11 cellular contexts compared by ENCODE assay signal in genomic region chr17:45839442-45839841, GRCh38. TPM values are rescaled to one million over a fixed set of nuclear protein-coding genes. Genes with fewer than 3 reads are reported as not detected.
"Had no signal": no experiment of that assay in that cellular context is flagged by ENCODE, and none has a peak within 500 bp of the region (broad histone marks: within the 10 kb centered on the region; RNA-seq: fewer than 3 reads in every experiment).

No MANE protein-coding gene starts in this region.

- FAIRE-seq: H1, H54 had no signal

- H3K36me3 ChIP-seq: HAP-1 had no signal

- H2AFZ ChIP-seq: GM23248, GM23338 had no signal

- DNase-seq: GM23248, GOT3, H7, H9, HCEC 1CT, HFFc6 had no signal

- H3K4me1 ChIP-seq: HAP-1 had no signal

- H3K27ac ChIP-seq: GM23248 had no signal

- H3K4me2 ChIP-seq: GM23338 had no signal

- H3K9me3 ChIP-seq: HAP-1 had no signal

- H3K9ac ChIP-seq: GM23248 had no signal

- H3K4me3 ChIP-seq: GM23248, GM23338, HAP-1 had no signal

RNA-seq across cellular contexts. Expression of gene SPPL2C, which starts 5.2 kb away (rescaled TPM):
- total RNA-seq: GM23248, H1, H4, H7, H9, HFFc6 had no signal
- polyA plus RNA-seq: GM23248, GM23338, H1 had no signal

RNA-seq across cellular contexts. Expression of gene MAPT, which starts 54.9 kb away (rescaled TPM):
- total RNA-seq: GM23248 had no signal

RNA-seq across cellular contexts. Expression of gene CRHR1, which starts 55.3 kb away (rescaled TPM):
- total RNA-seq: GM23248, HFFc6 had no signal
- polyA plus RNA-seq: GM23248 had no signal
